28 cellular contexts compared by ENCODE assay signal in genomic region chr4:162502109-162502508, GRCh38.
"Had no signal": no experiment of that assay in that cellular context is flagged by ENCODE, and none has a peak within 500 bp of the region (broad histone marks: within the 10 kb centered on the region; RNA-seq: fewer than 3 reads in every experiment).

No MANE protein-coding gene starts in this region.

- DNase-seq: activated effector memory CD4-positive, alpha-beta T cell treated with anti-CD3 and anti-CD28 coated beads, Interleukin-2, amount 50 U/mL, for 16 hours; activated effector memory CD4-positive, alpha-beta T cell treated with Interleukin-2 at 50 U/mL for 16 hours; activated gamma-delta T cell; activated gamma-delta T cell treated with Interleukin-2 at 50 U/mL for 16 hours; activated naive CD4-positive, alpha-beta T cell; activated naive CD4-positive, alpha-beta T cell treated with anti-CD3 and anti-CD28 coated beads for 36 hours; activated naive CD4-positive, alpha-beta T cell treated with anti-CD3 and anti-CD28 coated beads, Interleukin-2, amount 10 ng/mL, durations not matched to agents 7 days and 5 days; activated naive CD4-positive, alpha-beta T cell treated with anti-CD3 and anti-CD28 coated beads, Interleukin-2, amount 50 U/mL, for 16 hours; activated naive CD4-positive, alpha-beta T cell treated with Interleukin-2 at 50 U/mL for 16 hours; activated naive CD8-positive, alpha-beta T cell treated with anti-CD3 and anti-CD28 coated beads for 36 hours; activated naive CD8-positive, alpha-beta T cell treated with anti-CD3 and anti-CD28 coated beads, Interleukin-2, amount 10 ng/mL, durations not matched to agents 7 days and 5 days; activated naive CD8-positive, alpha-beta T cell treated with anti-CD3 and anti-CD28 coated beads, Interleukin-2, amount 50 U/mL, for 24 hours; activated T-cell treated with anti-CD3 and anti-CD28 coated beads, Interleukin-2, amount 50 U/mL, for 4 hours; activated T-cell treated with anti-CD3 and anti-CD28 coated beads, Interleukin-2, amount 50 U/mL, for 48 hours; activated T-cell treated with anti-CD3 and anti-CD28 coated beads, Interleukin-2, amount 50 U/mL, for 72 hours; adrenal gland; amniotic stem cell; amygdala; anterior cingulate cortex; aorta; body of pancreas; brain microvascular endothelial cell; caudate nucleus; central memory CD4-positive, alpha-beta T cell; cerebellar nuclear complex had no signal

- H3K27ac ChIP-seq: adrenal gland, ascending aorta, body of pancreas, brain microvascular endothelial cell, breast epithelium, cardiac muscle cell had no signal

- H3K4me3 ChIP-seq: adrenal gland, ascending aorta, body of pancreas, breast epithelium, cardiac muscle cell had no signal
